In the genomic region with DNA sequence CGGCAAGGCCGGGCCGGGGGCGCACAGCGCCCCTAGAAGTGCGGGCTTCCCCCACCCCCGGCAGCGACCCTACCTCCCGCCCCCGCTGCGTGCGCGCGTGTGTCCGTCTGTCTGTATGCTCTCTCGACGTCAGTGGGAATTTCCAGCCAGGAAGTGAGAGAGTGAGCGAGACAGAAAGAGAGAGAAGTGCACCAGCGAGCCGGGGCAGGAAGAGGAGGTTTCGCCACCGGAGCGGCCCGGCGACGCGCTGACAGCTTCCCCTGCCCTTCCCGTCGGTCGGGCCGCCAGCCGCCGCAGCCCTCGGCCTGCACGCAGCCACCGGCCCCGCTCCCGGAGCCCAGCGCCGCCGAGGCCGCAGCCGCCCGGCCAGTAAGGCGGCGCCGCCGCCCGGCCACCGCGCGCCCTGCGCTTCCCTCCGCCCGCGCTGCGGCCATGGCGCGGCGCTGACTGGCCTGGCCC, we compare ENCODE assay signal across 8 cellular contexts. TPM values are rescaled to one million over a fixed set of nuclear protein-coding genes. Genes with fewer than 3 reads are reported as not detected.
DNase-seq lines count a peak whose midpoint lies in the region; ATAC-seq lines count a peak whose summit lies in the region.

A gene with protein sequence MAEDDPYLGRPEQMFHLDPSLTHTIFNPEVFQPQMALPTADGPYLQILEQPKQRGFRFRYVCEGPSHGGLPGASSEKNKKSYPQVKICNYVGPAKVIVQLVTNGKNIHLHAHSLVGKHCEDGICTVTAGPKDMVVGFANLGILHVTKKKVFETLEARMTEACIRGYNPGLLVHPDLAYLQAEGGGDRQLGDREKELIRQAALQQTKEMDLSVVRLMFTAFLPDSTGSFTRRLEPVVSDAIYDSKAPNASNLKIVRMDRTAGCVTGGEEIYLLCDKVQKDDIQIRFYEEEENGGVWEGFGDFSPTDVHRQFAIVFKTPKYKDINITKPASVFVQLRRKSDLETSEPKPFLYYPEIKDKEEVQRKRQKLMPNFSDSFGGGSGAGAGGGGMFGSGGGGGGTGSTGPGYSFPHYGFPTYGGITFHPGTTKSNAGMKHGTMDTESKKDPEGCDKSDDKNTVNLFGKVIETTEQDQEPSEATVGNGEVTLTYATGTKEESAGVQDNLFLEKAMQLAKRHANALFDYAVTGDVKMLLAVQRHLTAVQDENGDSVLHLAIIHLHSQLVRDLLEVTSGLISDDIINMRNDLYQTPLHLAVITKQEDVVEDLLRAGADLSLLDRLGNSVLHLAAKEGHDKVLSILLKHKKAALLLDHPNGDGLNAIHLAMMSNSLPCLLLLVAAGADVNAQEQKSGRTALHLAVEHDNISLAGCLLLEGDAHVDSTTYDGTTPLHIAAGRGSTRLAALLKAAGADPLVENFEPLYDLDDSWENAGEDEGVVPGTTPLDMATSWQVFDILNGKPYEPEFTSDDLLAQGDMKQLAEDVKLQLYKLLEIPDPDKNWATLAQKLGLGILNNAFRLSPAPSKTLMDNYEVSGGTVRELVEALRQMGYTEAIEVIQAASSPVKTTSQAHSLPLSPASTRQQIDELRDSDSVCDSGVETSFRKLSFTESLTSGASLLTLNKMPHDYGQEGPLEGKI (plus strand): TSS at position 184 of the 459 bp plus-strand sequence. CDS start 24,160 bp downstream, outside the sequence.

- peaks cover 12% of the 10 kb centered on the region for H3K4me1 ChIP-seq in effector memory CD4-positive, alpha-beta T cell (ENCODE audit: control insufficient read depth, insufficient read depth, low read length, poor library complexity, severe bottlenecking)

- no peaks in the 10 kb centered on the region for H3K27me3 ChIP-seq in effector memory CD4-positive, alpha-beta T cell (replicated peaks; ENCODE audit: control insufficient read depth, insufficient read depth, low read length, poor library complexity, severe bottlenecking)

- H3K9me3 ChIP-seq in effector memory CD4-positive, alpha-beta T cell (ENCODE audit: control insufficient read depth, low read length) = no peaks in the 10 kb centered on the region

- peaks cover 8% of the 10 kb centered on the region for H3K36me3 ChIP-seq in effector memory CD4-positive, alpha-beta T cell (ENCODE audit: control insufficient read depth, insufficient read depth, low read length)

- H3K27ac ChIP-seq in effector memory CD4-positive, alpha-beta T cell (ENCODE audit: insufficient read depth, low read length, poor library complexity, severe bottlenecking) = peak within 1 kb of the TSS; percentile 100

- peak within 1 kb of the TSS; percentile 97 for H3K4me3 ChIP-seq in effector memory CD4-positive, alpha-beta T cell (ENCODE audit: insufficient read depth, low read depth, low read length, poor library complexity, severe bottlenecking)

- DNase-seq in NCI-H748 (lab: John Stamatoyannopoulos, UW; ENCODE audit: unreplicated experiment) = peak; percentile 71
- DNase-seq in NCI-H748 treated with DMSO at 0.1 percent for 48 hours (lab: John Stamatoyannopoulos, UW) = no peak
- peak; percentile 76 for DNase-seq in NCI-H226
- peak; percentile 65 to 66 for DNase-seq in activated CD8-positive, alpha-beta memory T cell treated with anti-CD3 and anti-CD28 coated beads for 1 hour (ENCODE audit: extremely low read depth in 1 of 2, low read depth in 1 of 2)
- peak; percentile 80 to 85 (median 84) for DNase-seq in effector memory CD4-positive, alpha-beta T cell
- no peak for DNase-seq in mesenteric fat pad (ENCODE audit: low spot score)
- peak; percentile 77 to 87 for DNase-seq in stimulated activated CD8-positive, alpha-beta memory T cell treated with anti-CD3 and anti-CD28 coated beads, Interleukin-15, amount 100 ng/mL, for 4 hours (ENCODE audit: low read depth in 2 of 2)

- ATAC-seq in HG02884 (IDR thresholded peaks at IDR 0.05; ENCODE audit: unreplicated experiment) = peak; percentile 65

RNA-seq across cellular contexts. Expression of the gene that starts here (rescaled TPM):
- total RNA-seq in mesenteric fat pad = 55.5 TPM

Comparison
In these comparisons a context has a peak if more than half of its experiments do, and no peak if none do; other contexts are left out.
1. DNase-seq: peak in NCI-H748 (single experiment), NCI-H226 (single experiment), activated CD8-positive, alpha-beta memory T cell treated with anti-CD3 and anti-CD28 coated beads for 1 hour (2 of 2), effector memory CD4-positive, alpha-beta T cell (3 of 3) and stimulated activated CD8-positive, alpha-beta memory T cell treated with anti-CD3 and anti-CD28 coated beads, Interleukin-15, amount 100 ng/mL, for 4 hours (2 of 2); none in NCI-H748 treated with DMSO at 0.1 percent for 48 hours (single experiment) and mesenteric fat pad (single experiment).